11 cellular contexts compared by ENCODE assay signal in genomic region chr17:1997587-1998425, GRCh38. TPM values are rescaled to one million over a fixed set of nuclear protein-coding genes. Genes with fewer than 3 reads are reported as not detected.
DNase-seq lines count a peak whose midpoint lies in the region; ATAC-seq and TF ChIP-seq lines count a peak whose summit lies in the region.
"Had no signal": no experiment of that assay in that cellular context is flagged by ENCODE, and none has a peak within 500 bp of the region (broad histone marks: within the 10 kb centered on the region; RNA-seq: fewer than 3 reads in every experiment).

No MANE protein-coding gene starts in this region.

- no peaks in the 10 kb centered on the region for H3K36me3 ChIP-seq in mesenchymal stem cell (ENCODE audit: control insufficient read depth in 1 of 2, insufficient read depth in 2 of 2, low read depth in 1 of 2, low read length in 2 of 2)
- H3K36me3 ChIP-seq in urinary bladder (ENCODE audit: insufficient read depth): no peaks in the 10 kb centered on the region

- peak overlapping the region; percentile 74 for H3K9ac ChIP-seq in mesenchymal stem cell (ENCODE audit: low read length)

- peak overlapping the region; percentile 71 for H2BK120ac ChIP-seq in mesenchymal stem cell (ENCODE audit: low read depth, low read length)

- no peaks in the 10 kb centered on the region for H3K9me3 Mint-ChIP-seq in activated naive CD8-positive, alpha-beta T cell (ENCODE audit: low read depth)
- no peaks in the 10 kb centered on the region for H3K9me3 Mint-ChIP-seq in activated naive CD8-positive, alpha-beta T cell treated with anti-CD3 and anti-CD28 coated beads, Interleukin-2, amount 50 U/mL, for 24 hours

- peak overlapping the region; percentile 69 to 79 for H3K4ac ChIP-seq in mesenchymal stem cell (ENCODE audit: low read depth in 1 of 2, low read length in 2 of 2)

- no peak overlapping the region for H3K14ac ChIP-seq in mesenchymal stem cell (ENCODE audit: low read length in 2 of 2)

- peaks cover 16% of the 10 kb centered on the region for H3K27me3 Mint-ChIP-seq in activated naive CD8-positive, alpha-beta T cell
- peaks cover 26% of the 10 kb centered on the region for H3K27me3 Mint-ChIP-seq in activated naive CD8-positive, alpha-beta T cell treated with anti-CD3 and anti-CD28 coated beads, Interleukin-2, amount 50 U/mL, for 24 hours

- peak overlapping the region; percentile 19 to 87 for H3K27ac ChIP-seq in coronary artery
- peak overlapping the region; percentile 67 for H3K27ac ChIP-seq in mesenchymal stem cell (ENCODE audit: low read length, poor library complexity, severe bottlenecking)
- peak overlapping the region; percentile 60 for H3K27ac ChIP-seq in urinary bladder (ENCODE audit: low read depth)

- no peaks in the 10 kb centered on the region for H3K36me3 Mint-ChIP-seq in activated naive CD8-positive, alpha-beta T cell
- H3K36me3 Mint-ChIP-seq in activated naive CD8-positive, alpha-beta T cell treated with anti-CD3 and anti-CD28 coated beads, Interleukin-2, amount 50 U/mL, for 24 hours (ENCODE audit: low read depth): no peaks in the 10 kb centered on the region

- peak overlapping the region; percentile 61 to 74 for H3K18ac ChIP-seq in mesenchymal stem cell (ENCODE audit: low read depth in 1 of 2, low read length in 2 of 2)

- H3K4me1 Mint-ChIP-seq in activated naive CD8-positive, alpha-beta T cell (ENCODE audit: low read depth): peaks cover 2% of the 10 kb centered on the region
- no peaks in the 10 kb centered on the region for H3K4me1 Mint-ChIP-seq in activated naive CD8-positive, alpha-beta T cell treated with anti-CD3 and anti-CD28 coated beads, Interleukin-2, amount 50 U/mL, for 24 hours

- H3K27me3 ChIP-seq in mesenchymal stem cell (ENCODE audit: control insufficient read depth in 1 of 2, insufficient read depth in 1 of 2, low read length in 2 of 2): peaks cover 4 to 10% of the 10 kb centered on the region in 2 experiments

- H3K4me3 Mint-ChIP-seq in activated naive CD8-positive, alpha-beta T cell: peak overlapping the region; percentile 17
- H3K4me3 Mint-ChIP-seq in activated naive CD8-positive, alpha-beta T cell treated with anti-CD3 and anti-CD28 coated beads, Interleukin-2, amount 50 U/mL, for 24 hours: no peak overlapping the region

- peak overlapping the region in 1 of 2 experiments; percentile 19 for H3K23ac ChIP-seq in mesenchymal stem cell (ENCODE audit: low read length in 2 of 2)

- DNase-seq in activated naive CD8-positive, alpha-beta T cell treated with anti-CD3 and anti-CD28 coated beads, Interleukin-2, amount 50 U/mL, for 24 hours: no peak
- no peak for DNase-seq in coronary artery (ENCODE audit: low spot score)
- DNase-seq in mesenchymal stem cell: no peak
- DNase-seq in activated T-cell treated with anti-CD3 and anti-CD28 coated beads, Interleukin-2, amount 50 U/mL, for 1 hour: no peak
- no peak for DNase-seq in CD1c-positive myeloid dendritic cell (ENCODE audit: extremely low spot score)
- DNase-seq in activated naive CD4-positive, alpha-beta T cell treated with Interleukin-2 at 50 U/mL for 16 hours: no peak
- DNase-seq: CD4-positive, CD25-positive, alpha-beta regulatory T cell; midbrain; NK-92 treated with Interleukin-12 subunit alpha and Interleukin-12 subunit beta, amount 100 ng/mL, for 24 hours had no signal

- no peak for TF ChIP-seq CTCF in coronary artery (IDR thresholded peaks at IDR 0.05)

- no peak overlapping the region for H3K27ac Mint-ChIP-seq in activated naive CD8-positive, alpha-beta T cell
- no peak overlapping the region for H3K27ac Mint-ChIP-seq in activated naive CD8-positive, alpha-beta T cell treated with anti-CD3 and anti-CD28 coated beads, Interleukin-2, amount 50 U/mL, for 24 hours
- H3K27ac Mint-ChIP-seq: CD4-positive, CD25-positive, alpha-beta regulatory T cell had no signal

- peak overlapping the region in 1 of 2 experiments; percentile 64 for H2BK12ac ChIP-seq in mesenchymal stem cell (ENCODE audit: low read length in 2 of 2)

- no peaks in the 10 kb centered on the region for H3K79me1 ChIP-seq in mesenchymal stem cell (replicated peaks; ENCODE audit: low read length, poor library complexity, severe bottlenecking)

- peak overlapping the region; percentile 84 for H2BK5ac ChIP-seq in mesenchymal stem cell (ENCODE audit: low read depth, low read length, poor library complexity, severe bottlenecking)

- H3K9me3 ChIP-seq in mesenchymal stem cell (ENCODE audit: control insufficient read depth, low read length): no peaks in the 10 kb centered on the region

- H3K4me1 ChIP-seq in mesenchymal stem cell (ENCODE audit: control insufficient read depth, insufficient read depth, low read depth, low read length): peaks cover 36% of the 10 kb centered on the region
- H3K4me1 ChIP-seq in urinary bladder (ENCODE audit: insufficient read depth): peaks cover 1% of the 10 kb centered on the region

- peak overlapping the region; percentile 88 for H4K8ac ChIP-seq in mesenchymal stem cell (ENCODE audit: low read length)

- H2AK5ac ChIP-seq in mesenchymal stem cell (ENCODE audit: low read length, severe bottlenecking): peak overlapping the region; percentile 2

- WGBS in mesenchymal stem cell: 20% methylated on average over 37 of the region's 65 CpGs
- WGBS in urinary bladder: 14% methylated on average over 65 of the region's 65 CpGs

- H2BK15ac ChIP-seq in mesenchymal stem cell (ENCODE audit: low read depth, poor library complexity, severe bottlenecking): peak overlapping the region; percentile 28

- ATAC-seq in activated naive CD8-positive, alpha-beta T cell treated with anti-CD3 and anti-CD28 coated beads, Interleukin-2, amount 50 U/mL, for 24 hours: no peak

- peak overlapping the region; percentile 57 for H2AFZ ChIP-seq in mesenchymal stem cell (ENCODE audit: low read depth, low read length)

- peak overlapping the region; percentile 50 for H4K91ac ChIP-seq in mesenchymal stem cell (ENCODE audit: low read length)

- peak overlapping the region; percentile 74 for H3K4me2 ChIP-seq in mesenchymal stem cell (ENCODE audit: low read length, poor library complexity, severe bottlenecking)

- H3K4me3 ChIP-seq in coronary artery: peak overlapping the region; percentile 82
- H3K4me3 ChIP-seq in mesenchymal stem cell (ENCODE audit: insufficient read depth in 1 of 2, low read depth in 1 of 2, low read length in 2 of 2): peak overlapping the region; percentile 31 to 55
- H3K4me3 ChIP-seq in urinary bladder (ENCODE audit: low read depth, low read length): peak overlapping the region; percentile 46

RNA-seq across cellular contexts. Expression of gene RTN4RL1, which starts 27.3 kb away (rescaled TPM):
- 0.10 TPM for polyA plus RNA-seq in mesenchymal stem cell (2013, experiment 1 of 2)
- polyA plus RNA-seq in mesenchymal stem cell (2013, experiment 2 of 2): 0.04 TPM
- total RNA-seq in urinary bladder: 1.3 TPM
- 4.5 TPM for polyA plus RNA-seq in urinary bladder

RNA-seq across cellular contexts. Expression of gene DPH1, which starts 32.1 kb away (rescaled TPM):
- polyA plus RNA-seq in mesenchymal stem cell (2013, experiment 1 of 2): 24.6 TPM
- 23.7 TPM for polyA plus RNA-seq in mesenchymal stem cell (2013, experiment 2 of 2)
- total RNA-seq in urinary bladder: 17.4 TPM
- polyA plus RNA-seq in urinary bladder: 36.5 TPM

RNA-seq across cellular contexts. Expression of gene OVCA2, which starts 44.0 kb away (rescaled TPM):
- 72.1 TPM for polyA plus RNA-seq in mesenchymal stem cell (2013, experiment 1 of 2)
- 72.9 TPM for polyA plus RNA-seq in mesenchymal stem cell (2013, experiment 2 of 2)
- total RNA-seq in urinary bladder: 9.5 TPM
- 40.1 TPM for polyA plus RNA-seq in urinary bladder

RNA-seq across cellular contexts. Expression of gene HIC1, which starts 57.1 kb away (rescaled TPM):
- 25.3 TPM for polyA plus RNA-seq in mesenchymal stem cell (2013, experiment 1 of 2)
- polyA plus RNA-seq in mesenchymal stem cell (2013, experiment 2 of 2): 23.9 TPM
- total RNA-seq in urinary bladder: 31.4 TPM
- polyA plus RNA-seq in urinary bladder: 19.2 TPM
